ENCODE assay signal across 2 cellular contexts in the genomic region with DNA sequence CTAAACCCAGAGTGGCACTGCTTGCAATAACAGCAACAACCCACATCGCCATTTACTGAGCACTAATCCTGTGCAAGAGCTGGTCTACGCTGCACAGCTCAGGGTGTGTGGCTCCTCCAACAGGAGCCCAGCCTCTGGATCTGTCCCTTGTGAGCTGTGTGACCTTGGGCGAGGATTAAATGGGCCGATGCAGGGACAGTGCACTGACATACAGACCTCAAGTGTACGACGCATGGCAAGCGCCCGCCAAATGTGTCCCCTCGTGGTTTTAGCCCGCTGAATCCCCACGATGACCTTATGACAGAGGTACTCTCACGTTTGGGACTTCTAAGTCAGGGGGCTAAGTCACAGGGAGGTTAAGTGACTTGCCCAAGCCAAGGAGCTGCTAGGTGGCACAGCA.
TF ChIP-seq lines count a peak whose summit lies in the region.

No MANE protein-coding gene starts in this region.

TF ChIP-seq in GM12878, 131 proteins besides CTCF, POLR2A, EP300 and RAD21 (continued from another document):
- TF ChIP-seq, protein P1, sequence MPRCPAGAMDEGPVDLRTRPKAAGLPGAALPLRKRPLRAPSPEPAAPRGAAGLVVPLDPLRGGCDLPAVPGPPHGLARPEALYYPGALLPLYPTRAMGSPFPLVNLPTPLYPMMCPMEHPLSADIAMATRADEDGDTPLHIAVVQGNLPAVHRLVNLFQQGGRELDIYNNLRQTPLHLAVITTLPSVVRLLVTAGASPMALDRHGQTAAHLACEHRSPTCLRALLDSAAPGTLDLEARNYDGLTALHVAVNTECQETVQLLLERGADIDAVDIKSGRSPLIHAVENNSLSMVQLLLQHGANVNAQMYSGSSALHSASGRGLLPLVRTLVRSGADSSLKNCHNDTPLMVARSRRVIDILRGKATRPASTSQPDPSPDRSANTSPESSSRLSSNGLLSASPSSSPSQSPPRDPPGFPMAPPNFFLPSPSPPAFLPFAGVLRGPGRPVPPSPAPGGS (IDR thresholded peaks at IDR 0.05; ENCODE audit: borderline replicate concordance, insufficient read depth, low read depth, low read length, poor library complexity, severe bottlenecking), result peak; percentile 59
- no peak for TF ChIP-seq SMAD5 (IDR thresholded peaks at IDR 0.05; ENCODE audit: low read depth)

TF ChIP-seq in HepG2, 621 proteins besides CTCF, POLR2A, EP300 and RAD21:
- TF ChIP-seq AFF4 (CRISPR knock-in tag; IDR thresholded peaks at IDR 0.05) (no peak), HNRNPLL (IDR thresholded peaks at IDR 0.05; ENCODE audit: low read depth, low read length, poor library complexity, severe bottlenecking) (no peak), NKX3-1 (CRISPR knock-in tag; IDR thresholded peaks at IDR 0.05) (no peak)
- TF ChIP-seq, protein P2, sequence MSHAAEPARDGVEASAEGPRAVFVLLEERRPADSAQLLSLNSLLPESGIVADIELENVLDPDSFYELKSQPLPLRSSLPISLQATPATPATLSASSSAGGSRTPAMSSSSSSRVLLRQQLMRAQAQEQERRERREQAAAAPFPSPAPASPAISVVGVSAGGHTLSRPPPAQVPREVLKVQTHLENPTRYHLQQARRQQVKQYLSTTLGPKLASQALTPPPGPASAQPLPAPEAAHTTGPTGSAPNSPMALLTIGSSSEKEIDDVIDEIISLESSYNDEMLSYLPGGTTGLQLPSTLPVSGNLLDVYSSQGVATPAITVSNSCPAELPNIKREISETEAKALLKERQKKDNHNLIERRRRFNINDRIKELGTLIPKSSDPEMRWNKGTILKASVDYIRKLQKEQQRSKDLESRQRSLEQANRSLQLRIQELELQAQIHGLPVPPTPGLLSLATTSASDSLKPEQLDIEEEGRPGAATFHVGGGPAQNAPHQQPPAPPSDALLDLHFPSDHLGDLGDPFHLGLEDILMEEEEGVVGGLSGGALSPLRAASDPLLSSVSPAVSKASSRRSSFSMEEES (CRISPR knock-in tag; IDR thresholded peaks at IDR 0.05), result no peak
- TF ChIP-seq, protein P3, sequence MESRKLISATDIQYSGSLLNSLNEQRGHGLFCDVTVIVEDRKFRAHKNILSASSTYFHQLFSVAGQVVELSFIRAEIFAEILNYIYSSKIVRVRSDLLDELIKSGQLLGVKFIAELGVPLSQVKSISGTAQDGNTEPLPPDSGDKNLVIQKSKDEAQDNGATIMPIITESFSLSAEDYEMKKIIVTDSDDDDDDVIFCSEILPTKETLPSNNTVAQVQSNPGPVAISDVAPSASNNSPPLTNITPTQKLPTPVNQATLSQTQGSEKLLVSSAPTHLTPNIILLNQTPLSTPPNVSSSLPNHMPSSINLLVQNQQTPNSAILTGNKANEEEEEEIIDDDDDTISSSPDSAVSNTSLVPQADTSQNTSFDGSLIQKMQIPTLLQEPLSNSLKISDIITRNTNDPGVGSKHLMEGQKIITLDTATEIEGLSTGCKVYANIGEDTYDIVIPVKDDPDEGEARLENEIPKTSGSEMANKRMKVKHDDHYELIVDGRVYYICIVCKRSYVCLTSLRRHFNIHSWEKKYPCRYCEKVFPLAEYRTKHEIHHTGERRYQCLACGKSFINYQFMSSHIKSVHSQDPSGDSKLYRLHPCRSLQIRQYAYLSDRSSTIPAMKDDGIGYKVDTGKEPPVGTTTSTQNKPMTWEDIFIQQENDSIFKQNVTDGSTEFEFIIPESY (CRISPR knock-in tag; IDR thresholded peaks at IDR 0.05), result 0 out of 2 replicates have a peak, but pooled peaks have one; percentile 37
- TF ChIP-seq, protein P4, sequence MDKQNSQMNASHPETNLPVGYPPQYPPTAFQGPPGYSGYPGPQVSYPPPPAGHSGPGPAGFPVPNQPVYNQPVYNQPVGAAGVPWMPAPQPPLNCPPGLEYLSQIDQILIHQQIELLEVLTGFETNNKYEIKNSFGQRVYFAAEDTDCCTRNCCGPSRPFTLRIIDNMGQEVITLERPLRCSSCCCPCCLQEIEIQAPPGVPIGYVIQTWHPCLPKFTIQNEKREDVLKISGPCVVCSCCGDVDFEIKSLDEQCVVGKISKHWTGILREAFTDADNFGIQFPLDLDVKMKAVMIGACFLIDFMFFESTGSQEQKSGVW (CRISPR knock-in tag; IDR thresholded peaks at IDR 0.05; ENCODE audit: borderline replicate concordance), result no peak
